ENCODE assay signal across 9 cellular contexts in the genomic region with DNA sequence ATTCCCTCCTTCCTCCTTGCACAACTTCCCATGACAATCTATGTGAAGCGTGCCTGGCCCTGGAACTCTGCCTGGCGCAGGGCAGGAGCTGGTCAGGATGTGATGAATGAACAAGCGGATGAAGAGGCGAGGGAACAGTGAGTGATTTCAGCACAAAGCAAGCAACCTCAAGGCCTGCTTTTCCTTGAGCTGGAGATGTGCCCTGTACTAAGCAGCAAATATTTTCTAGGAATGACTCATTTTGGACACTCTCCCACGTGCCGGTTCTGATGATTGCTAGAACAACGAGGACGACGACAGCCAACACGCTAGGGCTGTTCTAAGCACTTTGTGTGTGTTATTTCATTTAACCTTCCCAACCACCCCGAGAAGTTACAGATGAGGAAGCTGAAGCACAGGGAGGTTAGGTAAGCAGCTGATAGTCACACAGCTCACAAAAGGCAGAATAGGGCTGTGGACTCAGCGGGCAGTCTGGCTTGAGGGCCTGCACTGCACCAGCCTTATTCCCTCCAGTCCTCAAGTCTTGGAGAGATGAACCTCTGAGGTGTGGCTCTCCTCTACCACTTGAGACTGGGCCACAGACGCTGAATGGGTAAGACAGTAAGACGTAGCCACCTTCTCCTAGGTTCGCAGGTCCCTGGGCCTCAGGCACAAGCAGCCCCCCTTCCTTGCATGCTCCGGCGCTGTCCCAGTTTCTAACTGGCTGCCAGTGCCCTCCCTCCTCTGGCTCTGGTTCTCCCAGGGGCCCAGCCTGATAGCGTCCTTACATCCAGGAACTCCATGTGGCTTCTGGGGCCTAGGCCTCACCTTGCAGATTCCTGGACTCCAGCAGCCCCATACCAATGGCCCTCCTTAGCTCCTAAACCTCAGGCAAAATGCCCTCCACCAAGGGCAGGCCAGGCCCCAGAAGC. TPM values are rescaled to one million over a fixed set of nuclear protein-coding genes. Genes with fewer than 3 reads are reported as not detected.
DNase-seq lines count a peak whose midpoint lies in the region; ATAC-seq, FAIRE-seq and TF ChIP-seq lines count a peak whose summit lies in the region.
"Had no signal": no experiment of that assay in that cellular context is flagged by ENCODE, and none has a peak within 500 bp of the region (broad histone marks: within the 10 kb centered on the region; RNA-seq: fewer than 3 reads in every experiment).

No MANE protein-coding gene starts in this region.

- in situ Hi-C loops in GM13976 (cut with MboI; ENCODE audit: low sequenced_read_pairs, unreplicated experiment): no loop called here

- no peak overlapping the region for H3K4me3 Mint-ChIP-seq in activated T-helper 2 cell treated with anti-CD3 and anti-CD28 coated beads, Interferon-gamma antibody, Interleukin-2, Interleukin-4, amounts not matched to agents 10 μg/mL and 5 μg/mL and 100 μg/mL, durations not matched to agents 14 hours and 24 hours and 36 hours (ENCODE audit: low read depth)
- no peak overlapping the region for H3K4me3 Mint-ChIP-seq in endodermal cell

- no peak overlapping the region for H3K4me3 ChIP-seq in endodermal cell (ENCODE audit: low read length)

- no peak for TF ChIP-seq CTCF in endodermal cell (conservative IDR thresholded peaks at IDR 0.05)
- no peak for TF ChIP-seq CTCF in GM13976 (IDR thresholded peaks at IDR 0.05; ENCODE audit: borderline replicate concordance, control extremely low read depth, extremely low read depth, insufficient read depth, missing control alignments)

- H3K9ac ChIP-seq in endodermal cell (ENCODE audit: extremely low read depth, low read length, poor library complexity, severe bottlenecking): no peak overlapping the region

- no peaks in the 10 kb centered on the region for H3K36me3 ChIP-seq in endodermal cell (ENCODE audit: control insufficient read depth, insufficient read depth, low read length)

- ATAC-seq in sciatic nerve: peak; percentile 72
- no peak for ATAC-seq in GM18907 (IDR thresholded peaks at IDR 0.05; ENCODE audit: unreplicated experiment)

- H3K4me1 ChIP-seq in endodermal cell (ENCODE audit: control insufficient read depth, insufficient read depth, low read length): no peaks in the 10 kb centered on the region

- peaks cover 30% of the 10 kb centered on the region for H3K4me1 Mint-ChIP-seq in activated T-helper 2 cell treated with anti-CD3 and anti-CD28 coated beads, Interferon-gamma antibody, Interleukin-2, Interleukin-4, amounts not matched to agents 10 μg/mL and 5 μg/mL and 100 μg/mL, durations not matched to agents 14 hours and 24 hours and 36 hours (ENCODE audit: low read depth)
- no peaks in the 10 kb centered on the region for H3K4me1 Mint-ChIP-seq in endodermal cell

- 95% methylated on average over 15 to 18 of the region's 18 CpGs for WGBS in endodermal cell (ENCODE audit: insufficient coverage in 1 of 2, insufficient read length in 1 of 2), 2 experiments

- no peaks in the 10 kb centered on the region for H3K27me3 ChIP-seq in endodermal cell (ENCODE audit: control insufficient read depth, insufficient read depth, low read length, poor library complexity, severe bottlenecking)

- H3K27ac ChIP-seq in endodermal cell (ENCODE audit: low read depth, low read length): no peak overlapping the region

- no peaks in the 10 kb centered on the region for H3K27me3 Mint-ChIP-seq in activated T-helper 2 cell treated with anti-CD3 and anti-CD28 coated beads, Interferon-gamma antibody, Interleukin-2, Interleukin-4, amounts not matched to agents 10 μg/mL and 5 μg/mL and 100 μg/mL, durations not matched to agents 14 hours and 24 hours and 36 hours (ENCODE audit: low read depth)
- H3K27me3 Mint-ChIP-seq in endodermal cell (ENCODE audit: insufficient read depth): no peaks in the 10 kb centered on the region

- intact Hi-C loops in activated T-helper 2 cell treated with anti-CD3 and anti-CD28 coated beads, Interferon-gamma antibody, Interleukin-2, Interleukin-4, amounts not matched to agents 10 μg/mL and 5 μg/mL and 100 μg/mL, durations not matched to agents 14 hours and 24 hours and 36 hours (cut with micrococcal nuclease): loop anchor here (5.0 kb wide), 1 partner anchor 202 kb away; no protein-coding TSS in a partner anchor
- intact Hi-C loops in sciatic nerve (cut with DNase I): no loop called here

- DNase-seq in GM12891 (ENCODE audit: insufficient read length, low spot score) (no peak), glomerular endothelial cell (ENCODE audit: extremely low read depth, low read depth, low spot score) (peak; percentile 50), sciatic nerve (ENCODE audit: low spot score) (no peak), endodermal cell (no peak), inferior parietal cortex (ENCODE audit: extremely low spot score) (no peak), GM13976 (ENCODE audit: low spot score) (no peak)
- no peak for DNase-seq in activated T-helper 2 cell treated with anti-CD3 and anti-CD28 coated beads, Interferon-gamma antibody, Interleukin-2, Interleukin-4, amounts not matched to agents 10 μg/mL and 5 μg/mL and 100 μg/mL, durations not matched to agents 14 hours and 24 hours and 36 hours (ENCODE audit: low spot score)
- DNase-seq: SW 1271 had no signal

- peak overlapping the region; percentile 64 for H3K27ac Mint-ChIP-seq in activated T-helper 2 cell treated with anti-CD3 and anti-CD28 coated beads, Interferon-gamma antibody, Interleukin-2, Interleukin-4, amounts not matched to agents 10 μg/mL and 5 μg/mL and 100 μg/mL, durations not matched to agents 14 hours and 24 hours and 36 hours
- no peak overlapping the region for H3K27ac Mint-ChIP-seq in endodermal cell

- TF ChIP-seq POLR2A in GM12891 (IDR thresholded peaks at IDR 0.05; ENCODE audit: low read depth, low read length): no peak

- H3K9me3 ChIP-seq in endodermal cell (ENCODE audit: control insufficient read depth, low read length): no peaks in the 10 kb centered on the region

- peaks cover 3% of the 10 kb centered on the region for H3K9me3 Mint-ChIP-seq in activated T-helper 2 cell treated with anti-CD3 and anti-CD28 coated beads, Interferon-gamma antibody, Interleukin-2, Interleukin-4, amounts not matched to agents 10 μg/mL and 5 μg/mL and 100 μg/mL, durations not matched to agents 14 hours and 24 hours and 36 hours
- no peaks in the 10 kb centered on the region for H3K9me3 Mint-ChIP-seq in endodermal cell

- peak; percentile 88 for FAIRE-seq in GM12891 (lab: Jason Lieb, UNC)

- no peaks in the 10 kb centered on the region for H3K36me3 Mint-ChIP-seq in activated T-helper 2 cell treated with anti-CD3 and anti-CD28 coated beads, Interferon-gamma antibody, Interleukin-2, Interleukin-4, amounts not matched to agents 10 μg/mL and 5 μg/mL and 100 μg/mL, durations not matched to agents 14 hours and 24 hours and 36 hours (ENCODE audit: low read depth)
- H3K36me3 Mint-ChIP-seq in endodermal cell (ENCODE audit: low read depth): no peaks in the 10 kb centered on the region

TF ChIP-seq in GM12891, 5 proteins besides CTCF, POLR2A, EP300 and RAD21:
- TF ChIP-seq POU2F2 (IDR thresholded peaks at IDR 0.05; ENCODE audit: low read depth, low read length) (no peak), SPI1 (IDR thresholded peaks at IDR 0.05; ENCODE audit: low read depth, low read length) (no peak), POLR2AphosphoS5 (IDR thresholded peaks at IDR 0.05; ENCODE audit: low read depth, low read length) (no peak), TAF1 (IDR thresholded peaks at IDR 0.05; ENCODE audit: low read depth, low read length) (no peak), PAX5 (IDR thresholded peaks at IDR 0.05; ENCODE audit: insufficient read depth, low read length, severe bottlenecking) (no peak)

RNA-seq across cellular contexts. Expression of gene YKT6, which starts 59.0 kb away (rescaled TPM):
- polyA plus RNA-seq in GM12891 (2012; ENCODE audit: low read depth, missing spikeins): 49.1 TPM
- total RNA-seq in activated T-helper 2 cell treated with anti-CD3 and anti-CD28 coated beads, Interferon-gamma antibody, Interleukin-2, Interleukin-4, amounts not matched to agents 10 μg/mL and 5 μg/mL and 100 μg/mL, durations not matched to agents 14 hours and 24 hours and 36 hours: 73.1 and 76.4 TPM in 2 replicates
- total RNA-seq in glomerular endothelial cell: 102 and 110 TPM in 2 replicates
- total RNA-seq in sciatic nerve: 51.2 TPM
- total RNA-seq in endodermal cell: 100 to 1,000 TPM in 1 of 2 donors, 10 to 100 TPM in 1; 96.2 to 101 TPM
- polyA plus RNA-seq in endodermal cell (2013, experiment 1 of 2): 93.6 TPM
- polyA plus RNA-seq in endodermal cell (2013, experiment 2 of 2): 85.7 TPM
